ENCODE assay signal across 11 cellular contexts in genomic region chr2:54015809-54016703, GRCh38. TPM values are rescaled to one million over a fixed set of nuclear protein-coding genes. Genes with fewer than 3 reads are reported as not detected.
A peak's percentile ranks its signal among the peaks of the same experiment; 100 is the strongest.
DNase-seq lines count a peak whose midpoint lies in the region; ATAC-seq and TF ChIP-seq lines count a peak whose summit lies in the region.
"Had no signal": no experiment of that assay in that cellular context is flagged by ENCODE, and none has a peak within 500 bp of the region (broad histone marks: within the 10 kb centered on the region; RNA-seq: fewer than 3 reads in every experiment).

No MANE protein-coding gene starts in this region.

- no peak for TF ChIP-seq POLR2A in esophagus squamous epithelium (IDR thresholded peaks at IDR 0.05)

- 55 to 59% methylated on average over 1 of the region's 1 CpG for WGBS in esophagus squamous epithelium, 2 donors

- H3K4me1 Mint-ChIP-seq in chondrocyte (ENCODE audit: low read depth) = peaks cover 12% of the 10 kb centered on the region

- H3K36me3 ChIP-seq in mucosa of descending colon (ENCODE audit: low read depth) (no peaks in the 10 kb centered on the region), esophagus squamous epithelium (no peaks in the 10 kb centered on the region)

- ATAC-seq in mucosa of descending colon (peak; percentile 56), HG03159 (IDR thresholded peaks at IDR 0.05; ENCODE audit: unreplicated experiment) (no peak)

- no peak for TF ChIP-seq CTCF in chondrocyte (IDR thresholded peaks at IDR 0.05)
- TF ChIP-seq CTCF in mucosa of descending colon (IDR thresholded peaks at IDR 0.05) = no peak
- TF ChIP-seq CTCF in esophagus squamous epithelium (IDR thresholded peaks at IDR 0.05) = no peak

- H3K36me3 Mint-ChIP-seq in chondrocyte (ENCODE audit: low read depth) = peaks cover 2% of the 10 kb centered on the region

- DNase-seq in AG08395 (ENCODE audit: low spot score) (peak; percentile 76), HCEC 1CT (peak; percentile 87), chondrocyte (ENCODE audit: low spot score) (no peak), mucosa of descending colon (no peak), LoVo (ENCODE audit: low spot score) (no peak), esophagus squamous epithelium (lab: John Stamatoyannopoulos, UW) (no peak)
- DNase-seq in stimulated activated naive CD4-positive, alpha-beta T cell treated with Interleukin-2 at 50 U/mL for 16 hours (lab: John Stamatoyannopoulos, UW) = no peak
- DNase-seq: DMS 273 treated with DMSO at 0.1 percent for 48 hours, spleen had no signal

- no peak overlapping the region for H3K4me3 Mint-ChIP-seq in chondrocyte (ENCODE audit: unreplicated experiment)

- H3K4me3 ChIP-seq in mucosa of descending colon (no peak overlapping the region), esophagus squamous epithelium (no peak overlapping the region)
- H3K4me3 ChIP-seq: spleen, tibial nerve had no signal

- no peaks in the 10 kb centered on the region for H3K4me1 ChIP-seq in mucosa of descending colon (ENCODE audit: low read depth)
- peaks cover 0 to 6% (median 0%) of the 10 kb centered on the region in 3 donors for H3K4me1 ChIP-seq in esophagus squamous epithelium

- peaks cover 13% of the 10 kb centered on the region for H3K9me3 ChIP-seq in mucosa of descending colon
- peaks cover 0 to 9% (median 0%) of the 10 kb centered on the region in 3 donors for H3K9me3 ChIP-seq in esophagus squamous epithelium

- peaks cover 5% of the 10 kb centered on the region for H3K9me3 Mint-ChIP-seq in chondrocyte (ENCODE audit: low read depth)

- intact Hi-C loops in mucosa of descending colon (cut with DNase I, micrococcal nuclease) = no loop called here
- intact Hi-C loops in esophagus squamous epithelium (cut with DNase I) = no loop called here

- no peaks in the 10 kb centered on the region for H3K27me3 Mint-ChIP-seq in chondrocyte (ENCODE audit: low read depth)

- peak overlapping the region; percentile 84 for H3K27ac Mint-ChIP-seq in chondrocyte (ENCODE audit: unreplicated experiment)

- H3K27me3 ChIP-seq in esophagus squamous epithelium = no peaks in the 10 kb centered on the region
- H3K27me3 ChIP-seq: spleen, tibial nerve had no signal

- H3K27ac ChIP-seq in esophagus squamous epithelium = peak overlapping the region in 1 of 4 donors; percentile 38
- H3K27ac ChIP-seq: spleen had no signal

RNA-seq across cellular contexts. Expression of gene PSME4, which starts 45.3 kb away (rescaled TPM):
- total RNA-seq in chondrocyte = 42.0 to 54.1 TPM (median 45.3 TPM) in 3 replicates
- total RNA-seq in mucosa of descending colon = 10 to 100 TPM; 33.7 to 50.9 (median 50.3) TPM
- 10 to 100 TPM; 26.0 to 58.9 (median 44.0) TPM for total RNA-seq in esophagus squamous epithelium

Comparison
In these comparisons a context has a peak if more than half of its experiments do, and no peak if none do; other contexts are left out.
1. DNase-seq: peak in AG08395 (single experiment) and HCEC 1CT (single experiment); none in chondrocyte (single experiment), mucosa of descending colon (0 of 3), LoVo (single experiment), esophagus squamous epithelium (single experiment) and stimulated activated naive CD4-positive, alpha-beta T cell treated with Interleukin-2 at 50 U/mL for 16 hours (single experiment).